ENCODE assay signal across 16 cellular contexts in genomic region chr14:88078525-88078924, GRCh38.
"Had no signal": no experiment of that assay in that cellular context is flagged by ENCODE, and none has a peak within 500 bp of the region (broad histone marks: within the 10 kb centered on the region; RNA-seq: fewer than 3 reads in every experiment).

No MANE protein-coding gene starts in this region.

- H3K27ac ChIP-seq: hepatocyte, thyroid gland had no signal

- DNase-seq: activated B cell treated with CpG ODN at 0.5 μM for 24 hours; activated CD4-positive, alpha-beta T cell treated with anti-CD3 and anti-CD28 coated beads for 48 hours; activated CD8-positive, alpha-beta memory T cell treated with anti-CD3 and anti-CD28 coated beads, Interleukin-2, amount 50 U/mL, for 4 hours; activated CD8-positive, alpha-beta T cell treated with anti-CD3 and anti-CD28 coated beads, Interleukin-2, amount 10 ng/mL, durations not matched to agents 7 days and 5 days; activated gamma-delta T cell; activated T-cell treated with anti-CD3 and anti-CD28 coated beads, Interleukin-2, amount 50 U/mL, for 48 hours; nucleus accumbens; stimulated activated CD4-positive, alpha-beta T cell treated with anti-CD3 and anti-CD28 coated beads, Interleukin-2, amount 100 ng/mL, for 48 hours; stimulated activated naive B cell treated with anti-CD40 and anti-IgM and Interleukin-4, amounts not matched to agents 10 μg/mL and 1 μg/mL and 100 μg/mL, for 72 hours; thyroid gland had no signal

- H2AFZ ChIP-seq: hepatocyte had no signal

- ATAC-seq: activated CD8-positive, alpha-beta T cell treated with anti-CD3 and anti-CD28 coated beads, Interleukin-2, amount 10 ng/mL, durations not matched to agents 7 days and 5 days; activated naive CD4-positive, alpha-beta T cell treated with anti-CD3 and anti-CD28 coated beads, Interleukin-2, amount 50 U/mL, for 72 hours; stimulated activated naive B cell treated with anti-CD40 and anti-IgM and Interleukin-4, amounts not matched to agents 10 μg/mL and 1 μg/mL and 100 μg/mL, for 72 hours had no signal

- H3K36me3 ChIP-seq: thyroid gland had no signal

- H3K4me2 ChIP-seq: hepatocyte had no signal

- H3K4me3 Mint-ChIP-seq: activated B cell treated with CpG ODN at 0.5 μM for 24 hours; activated CD8-positive, alpha-beta T cell treated with anti-CD3 and anti-CD28 coated beads, Interleukin-2, amount 10 ng/mL, durations not matched to agents 7 days and 5 days; natural killer cell treated with Interleukin-12 subunit alpha and Interleukin-12 subunit beta and Interleukin-15 and Interleukin-18, amount 100 ng/mL, for 72 hours; stimulated activated naive B cell treated with anti-CD40 and anti-IgM and Interleukin-4, amounts not matched to agents 10 μg/mL and 1 μg/mL and 100 μg/mL, for 72 hours had no signal

- H3K9me3 Mint-ChIP-seq: activated B cell treated with CpG ODN at 0.5 μM for 24 hours; activated naive CD4-positive, alpha-beta T cell treated with anti-CD3 and anti-CD28 coated beads, Interleukin-2, amount 50 U/mL, for 72 hours; natural killer cell treated with Interleukin-12 subunit alpha and Interleukin-12 subunit beta and Interleukin-15 and Interleukin-18, amount 100 ng/mL, for 72 hours; stimulated activated naive B cell treated with anti-CD40 and anti-IgM and Interleukin-4, amounts not matched to agents 10 μg/mL and 1 μg/mL and 100 μg/mL, for 72 hours had no signal

- H3K36me3 Mint-ChIP-seq: activated naive CD4-positive, alpha-beta T cell treated with anti-CD3 and anti-CD28 coated beads, Interleukin-2, amount 50 U/mL, for 72 hours; natural killer cell treated with Interleukin-12 subunit alpha and Interleukin-12 subunit beta and Interleukin-15 and Interleukin-18, amount 100 ng/mL, for 72 hours; stimulated activated naive B cell treated with anti-CD40 and anti-IgM and Interleukin-4, amounts not matched to agents 10 μg/mL and 1 μg/mL and 100 μg/mL, for 72 hours had no signal

- H3K27me3 Mint-ChIP-seq: activated B cell treated with CpG ODN at 0.5 μM for 24 hours; natural killer cell treated with Interleukin-12 subunit alpha and Interleukin-12 subunit beta and Interleukin-15 and Interleukin-18, amount 100 ng/mL, for 72 hours had no signal

- H3K27ac Mint-ChIP-seq: activated B cell treated with CpG ODN at 0.5 μM for 24 hours; activated CD8-positive, alpha-beta T cell treated with anti-CD3 and anti-CD28 coated beads, Interleukin-2, amount 10 ng/mL, durations not matched to agents 7 days and 5 days; activated naive CD4-positive, alpha-beta T cell treated with anti-CD3 and anti-CD28 coated beads, Interleukin-2, amount 50 U/mL, for 72 hours; natural killer cell treated with Interleukin-12 subunit alpha and Interleukin-12 subunit beta and Interleukin-15 and Interleukin-18, amount 100 ng/mL, for 72 hours; stimulated activated naive B cell treated with anti-CD40 and anti-IgM and Interleukin-4, amounts not matched to agents 10 μg/mL and 1 μg/mL and 100 μg/mL, for 72 hours had no signal

- H3K4me1 ChIP-seq: thyroid gland had no signal

- H3K79me2 ChIP-seq: hepatocyte had no signal

- H3K27me3 ChIP-seq: hepatocyte, thyroid gland had no signal

- H3K9me3 ChIP-seq: thyroid gland had no signal

- FAIRE-seq: colon, endometrium, urothelium cell line had no signal

- H3K4me1 Mint-ChIP-seq: stimulated activated naive B cell treated with anti-CD40 and anti-IgM and Interleukin-4, amounts not matched to agents 10 μg/mL and 1 μg/mL and 100 μg/mL, for 72 hours had no signal

- H3K4me3 ChIP-seq: hepatocyte, thyroid gland had no signal
